ENCODE assay signal across 19 cellular contexts in the genomic region with DNA sequence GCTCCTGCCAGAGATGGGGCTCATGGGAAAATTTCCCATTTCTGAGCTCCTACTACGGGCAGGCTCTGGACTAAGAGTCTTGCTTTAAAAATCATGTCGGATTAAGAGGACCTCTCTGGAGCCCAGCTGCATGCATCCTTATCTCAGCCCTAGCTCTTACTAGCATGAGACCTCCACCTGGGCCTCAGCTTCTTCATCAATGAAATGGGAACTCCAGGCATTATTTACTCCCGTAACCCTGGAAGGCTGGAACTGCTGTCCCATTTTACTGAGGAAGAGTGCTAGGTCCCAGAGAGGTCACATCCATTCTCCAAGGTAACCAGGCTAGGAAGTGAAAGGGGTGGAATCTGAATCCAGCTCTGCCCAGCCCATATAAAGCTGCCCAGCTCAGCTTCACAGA. TPM values are rescaled to one million over a fixed set of nuclear protein-coding genes. Genes with fewer than 3 reads are reported as not detected.
A peak's percentile ranks its signal among the peaks of the same experiment; 100 is the strongest.
DNase-seq lines count a peak whose midpoint lies in the region; ATAC-seq and TF ChIP-seq lines count a peak whose summit lies in the region.
"Had no signal": no experiment of that assay in that cellular context is flagged by ENCODE, and none has a peak within 500 bp of the region (broad histone marks: within the 10 kb centered on the region; RNA-seq: fewer than 3 reads in every experiment).

No MANE protein-coding gene starts in this region.

- H3K27ac Mint-ChIP-seq in MCF 10A (ENCODE audit: low read depth, unreplicated experiment) (no peak overlapping the region), neural progenitor cell (no peak overlapping the region)
- H3K27ac Mint-ChIP-seq: CD8-positive, alpha-beta T cell had no signal

- H3K9me3 ChIP-seq in breast epithelium, result no peaks in the 10 kb centered on the region
- H3K9me3 ChIP-seq in neural progenitor cell (ENCODE audit: low read depth), result no peaks in the 10 kb centered on the region
- H3K9me3 ChIP-seq: SJCRH30 had no signal

- intact Hi-C loops in breast epithelium (cut with DNase I; ENCODE audit: low total_unique reads) (no loop called here), MCF 10A (cut with micrococcal nuclease) (no loop called here)

- TF ChIP-seq CTCF in breast epithelium (IDR thresholded peaks at IDR 0.05) (no peak), MCF 10A (IDR thresholded peaks at IDR 0.05; ENCODE audit: unreplicated experiment) (no peak), neural progenitor cell (IDR thresholded peaks at IDR 0.05) (no peak)

- H3K27me3 Mint-ChIP-seq in MCF 10A (ENCODE audit: insufficient read depth, unreplicated experiment) (peaks cover 10% of the 10 kb centered on the region), neural progenitor cell (ENCODE audit: insufficient read depth, low read depth) (peaks cover 29% of the 10 kb centered on the region)

- H3F3A ChIP-seq in neural progenitor cell (ENCODE audit: low read depth), result no peaks in the 10 kb centered on the region

- H3K79me2 ChIP-seq in neural progenitor cell (ENCODE audit: low read depth), result no peaks in the 10 kb centered on the region

- H3K4me3 ChIP-seq in breast epithelium (no peak overlapping the region), neural progenitor cell (no peak overlapping the region)
- H3K4me3 ChIP-seq: SJCRH30 had no signal

- H3K4me1 Mint-ChIP-seq in MCF 10A (ENCODE audit: insufficient read depth, unreplicated experiment) (no peaks in the 10 kb centered on the region), neural progenitor cell (peaks cover 48% of the 10 kb centered on the region)

- no peak overlapping the region for H2AFZ ChIP-seq in neural progenitor cell (replicated peaks)

- ATAC-seq in HG03139 (IDR thresholded peaks at IDR 0.05; ENCODE audit: unreplicated experiment), result no peak
- ATAC-seq: CD8-positive, alpha-beta T cell had no signal

- CTCF ChIA-PET in MCF 10A (lab: Yijun Ruan, JAX), result interaction anchor here (0.7 to 1.7 kb wide), 4 partner anchors 9 to 31 kb away, joined by 3 to 5 read pairs (median 4); no protein-coding TSS in a partner anchor

- POLR2A ChIA-PET in MCF 10A (lab: Yijun Ruan, JAX), result interaction anchor here (0.6 to 1.3 kb wide), 4 partner anchors 16 to 78 kb away, joined by 3 to 4 read pairs (median 3); partner anchors contain the start of gene TRAPPC3

- no peak overlapping the region for H3K4me2 ChIP-seq in neural progenitor cell

- H3K9me3 Mint-ChIP-seq in MCF 10A (ENCODE audit: unreplicated experiment) (no peaks in the 10 kb centered on the region), neural progenitor cell (no peaks in the 10 kb centered on the region)
- H3K9me3 Mint-ChIP-seq: CD8-positive, alpha-beta T cell had no signal

- no peaks in the 10 kb centered on the region for H4K20me1 ChIP-seq in neural progenitor cell (ENCODE audit: low read depth)

- H3K4me1 ChIP-seq in breast epithelium (peaks cover 4 to 21% of the 10 kb centered on the region in 2 donors), neural progenitor cell (peaks cover 6% of the 10 kb centered on the region)

- H3K36me3 ChIP-seq in breast epithelium (no peaks in the 10 kb centered on the region), neural progenitor cell (no peaks in the 10 kb centered on the region)
- H3K36me3 ChIP-seq: SJCRH30 had no signal

- H3K27ac ChIP-seq in breast epithelium (peak overlapping the region; percentile 63 to 68), neural progenitor cell (no peak overlapping the region)
- H3K27ac ChIP-seq: 22Rv1, SJCRH30 had no signal

- H3K27me3 ChIP-seq in breast epithelium (no peaks in the 10 kb centered on the region), neural progenitor cell (peaks cover 26% of the 10 kb centered on the region)
- H3K27me3 ChIP-seq: SJCRH30 had no signal

- no peak for TF ChIP-seq POLR2A in breast epithelium (IDR thresholded peaks at IDR 0.05)

- no peak for DNase-seq in breast epithelium (ENCODE audit: low spot score in 2 of 2)
- DNase-seq in MCF 10A (ENCODE audit: unreplicated experiment), result no peak
- DNase-seq in neural progenitor cell (ENCODE audit: low spot score), result no peak
- DNase-seq in iPS-NIHi11 (ENCODE audit: low spot score), result no peak
- no peak for DNase-seq in NCI-H510A treated with DMSO at 0.1 percent for 48 hours (lab: John Stamatoyannopoulos, UW)
- DNase-seq: CD8-positive, alpha-beta T cell; DMS79 treated with DMSO at 0.1 percent for 48 hours; GDM1; NCI-H1092; NCI-H1694; NCI-H2107; NCI-H226; NCI-H526 treated with DMSO at 0.1 percent for 48 hours; RPMI8226 had no signal

- H3K36me3 Mint-ChIP-seq in MCF 10A (ENCODE audit: insufficient read depth, unreplicated experiment) (no peaks in the 10 kb centered on the region), neural progenitor cell (no peaks in the 10 kb centered on the region)
- H3K36me3 Mint-ChIP-seq: CD8-positive, alpha-beta T cell had no signal

- H3K9ac ChIP-seq in neural progenitor cell, result no peak overlapping the region

- no TSS peak for BruUV-seq in MCF 10A (replicated peaks; lab: Mats Ljungman, UMichigan)

- H3K4me3 Mint-ChIP-seq in MCF 10A (ENCODE audit: unreplicated experiment) (no peak overlapping the region), neural progenitor cell (peak overlapping the region; percentile 35)
- H3K4me3 Mint-ChIP-seq: CD8-positive, alpha-beta T cell had no signal

RNA-seq across cellular contexts. Expression of gene COL8A2, which starts 6.2 kb away (rescaled TPM):
- total RNA-seq in breast epithelium (10 to 100 TPM in 2 of 3 donors, 1 to 10 TPM in 1; 3.4 to 20.6 (median 11.1) TPM), MCF 10A (2022) (not detected in 2 replicates), neural progenitor cell (ENCODE audit: low replicate concordance) (0.06 TPM in 1 of 2 replicates, not detected in the other)
- total RNA-seq: OCI-LY7 had no signal

RNA-seq across cellular contexts. Expression of gene ADPRS, which starts 30.1 kb away (rescaled TPM):
- total RNA-seq in breast epithelium (10 to 100 TPM; 26.2 to 48.7 (median 39.7) TPM), MCF 10A (2022) (24.8 and 26.4 TPM in 2 replicates), neural progenitor cell (ENCODE audit: low replicate concordance) (28.1 and 40.9 TPM in 2 replicates)

RNA-seq across cellular contexts. Expression of gene TRAPPC3, which starts 30.5 kb away (rescaled TPM):
- total RNA-seq in breast epithelium, result 100 to 1,000 TPM; 107 to 118 (median 116) TPM
- 72.8 and 75.5 TPM in 2 replicates for total RNA-seq in MCF 10A (2022)
- total RNA-seq in neural progenitor cell (ENCODE audit: low replicate concordance), result 44.9 and 69.4 TPM in 2 replicates

RNA-seq across cellular contexts. Expression of gene TEKT2, which starts 34.9 kb away (rescaled TPM):
- total RNA-seq in breast epithelium, result 1 to 10 TPM in 1 of 3 donors, under 1 TPM in 1, not detected in 1; 0.98 to 1.2 TPM
- not detected in 2 replicates for total RNA-seq in MCF 10A (2022)
- 2.7 and 7.4 TPM in 2 replicates for total RNA-seq in neural progenitor cell (ENCODE audit: low replicate concordance)
- total RNA-seq: HT1080, OCI-LY7, SJCRH30 had no signal

RNA-seq across cellular contexts. Expression of gene MAP7D1, which starts 37.2 kb away (rescaled TPM):
- 10 to 100 TPM; 67.4 to 78.0 (median 68.6) TPM for total RNA-seq in breast epithelium
- 131 and 170 TPM in 2 replicates for total RNA-seq in MCF 10A (2022)
- total RNA-seq in neural progenitor cell (ENCODE audit: low replicate concordance), result 35.0 and 81.1 TPM in 2 replicates
